ENCODE assay signal across 2 cellular contexts in the genomic region with DNA sequence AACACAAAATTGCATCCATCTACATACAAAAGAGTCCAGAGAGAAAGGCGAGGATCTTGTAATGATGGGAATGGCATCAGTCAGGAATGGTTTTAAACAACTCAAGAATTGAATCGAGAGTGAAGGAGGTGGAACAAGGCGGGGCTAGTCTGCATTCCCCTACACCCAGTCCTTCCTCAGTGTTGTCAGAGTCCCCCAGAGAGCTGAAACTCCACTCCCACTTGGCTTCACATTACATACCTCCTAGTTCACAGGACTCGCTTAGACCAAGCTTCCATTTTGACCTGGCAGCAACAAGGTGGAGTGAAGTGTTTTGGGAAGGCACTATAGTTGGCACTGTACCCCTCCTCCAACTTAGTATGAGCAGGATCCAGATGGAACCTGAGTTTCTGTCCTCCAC.
TF ChIP-seq lines count a peak whose summit lies in the region.

No MANE protein-coding gene starts in this region.

TF ChIP-seq in H1, 55 proteins besides CTCF, POLR2A, EP300 and RAD21:
- TF ChIP-seq, protein P1, sequence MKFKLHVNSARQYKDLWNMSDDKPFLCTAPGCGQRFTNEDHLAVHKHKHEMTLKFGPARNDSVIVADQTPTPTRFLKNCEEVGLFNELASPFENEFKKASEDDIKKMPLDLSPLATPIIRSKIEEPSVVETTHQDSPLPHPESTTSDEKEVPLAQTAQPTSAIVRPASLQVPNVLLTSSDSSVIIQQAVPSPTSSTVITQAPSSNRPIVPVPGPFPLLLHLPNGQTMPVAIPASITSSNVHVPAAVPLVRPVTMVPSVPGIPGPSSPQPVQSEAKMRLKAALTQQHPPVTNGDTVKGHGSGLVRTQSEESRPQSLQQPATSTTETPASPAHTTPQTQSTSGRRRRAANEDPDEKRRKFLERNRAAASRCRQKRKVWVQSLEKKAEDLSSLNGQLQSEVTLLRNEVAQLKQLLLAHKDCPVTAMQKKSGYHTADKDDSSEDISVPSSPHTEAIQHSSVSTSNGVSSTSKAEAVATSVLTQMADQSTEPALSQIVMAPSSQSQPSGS (IDR thresholded peaks at IDR 0.05; ENCODE audit: low read length): no peak
- TF ChIP-seq GABPA (IDR thresholded peaks at IDR 0.05; ENCODE audit: borderline replicate concordance, insufficient read depth, low read length) (no peak), POU5F1 (IDR thresholded peaks at IDR 0.05; ENCODE audit: low read depth, low read length) (no peak), MAFK (IDR thresholded peaks at IDR 0.05; ENCODE audit: low read depth, low read length) (no peak), GTF2F1 (IDR thresholded peaks at IDR 0.05; ENCODE audit: borderline replicate concordance, low read depth, low read length) (no peak), BCL11A (IDR thresholded peaks at IDR 0.05; ENCODE audit: low read depth in 2 of 2, low read length in 2 of 2) (no peak), HDAC6 (IDR thresholded peaks at IDR 0.05; ENCODE audit: low read depth, low read length) (no peak)
- TF ChIP-seq, protein P2, sequence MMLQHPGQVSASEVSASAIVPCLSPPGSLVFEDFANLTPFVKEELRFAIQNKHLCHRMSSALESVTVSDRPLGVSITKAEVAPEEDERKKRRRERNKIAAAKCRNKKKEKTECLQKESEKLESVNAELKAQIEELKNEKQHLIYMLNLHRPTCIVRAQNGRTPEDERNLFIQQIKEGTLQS (IDR thresholded peaks at IDR 0.05; ENCODE audit: insufficient read depth, low read depth, low read length): no peak
TF ChIP-seq in H1: peak in this region for 0.

TF ChIP-seq in GM12891, 5 proteins besides CTCF, POLR2A, EP300 and RAD21 (continued from another document):
- TF ChIP-seq PAX5 (IDR thresholded peaks at IDR 0.05; ENCODE audit: insufficient read depth, low read length, severe bottlenecking): no peak
- no peak for TF ChIP-seq POLR2AphosphoS5 (IDR thresholded peaks at IDR 0.05; ENCODE audit: low read depth, low read length)
- no peak for TF ChIP-seq TAF1 (IDR thresholded peaks at IDR 0.05; ENCODE audit: low read depth, low read length)
